ENCODE assay signal across 19 cellular contexts in the genomic region with DNA sequence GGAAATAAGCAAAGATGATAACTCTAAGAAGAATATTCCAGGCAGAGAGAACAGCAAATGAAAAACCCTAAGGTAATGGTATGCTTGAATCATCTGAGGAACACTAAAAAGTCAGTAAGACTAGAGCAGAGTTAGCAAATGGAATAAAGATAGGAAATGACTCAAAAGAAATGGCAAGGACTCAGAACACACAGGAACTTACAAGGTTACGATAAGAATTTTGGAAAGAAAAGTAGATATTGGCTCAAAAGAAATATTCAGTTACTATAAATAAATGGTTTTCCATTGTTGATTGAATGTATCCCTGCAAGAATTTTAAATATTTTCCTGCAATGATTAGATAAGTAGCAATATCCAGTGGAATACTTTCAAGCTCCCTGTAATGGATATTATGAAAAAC.
DNase-seq lines count a peak whose midpoint lies in the region; ATAC-seq, FAIRE-seq and TF ChIP-seq lines count a peak whose summit lies in the region.
"Had no signal": no experiment of that assay in that cellular context is flagged by ENCODE, and none has a peak within 500 bp of the region (broad histone marks: within the 10 kb centered on the region; RNA-seq: fewer than 3 reads in every experiment).

No MANE protein-coding gene starts in this region.

- H3K27me3 ChIP-seq in bronchial epithelial cell (ENCODE audit: control insufficient read depth, insufficient read depth, low read length) (no peaks in the 10 kb centered on the region), left lung (no peaks in the 10 kb centered on the region), vagina (no peaks in the 10 kb centered on the region)
- H3K27me3 ChIP-seq: BLaER1, hepatocyte had no signal

- H3K4me1 Mint-ChIP-seq in naive thymus-derived CD8-positive, alpha-beta T cell: no peaks in the 10 kb centered on the region
- H3K4me1 Mint-ChIP-seq: activated CD4-positive, alpha-beta T cell treated with anti-CD3 and anti-CD28 coated beads for 36 hours had no signal

- FAIRE-seq in bronchial epithelial cell (lab: Jason Lieb, UNC): no peak

- POLR2A ChIA-PET in naive thymus-derived CD8-positive, alpha-beta T cell (lab: Charles Lee): no interaction called here

- no peak for TF ChIP-seq POLR2A in vagina (IDR thresholded peaks at IDR 0.05)

- no peak overlapping the region for H3K27ac Mint-ChIP-seq in naive thymus-derived CD8-positive, alpha-beta T cell
- H3K27ac Mint-ChIP-seq: activated CD4-positive, alpha-beta T cell treated with anti-CD3 and anti-CD28 coated beads for 36 hours; activated naive CD8-positive, alpha-beta T cell had no signal

- H3K36me3 Mint-ChIP-seq in naive thymus-derived CD8-positive, alpha-beta T cell: no peaks in the 10 kb centered on the region
- H3K36me3 Mint-ChIP-seq: activated naive CD8-positive, alpha-beta T cell had no signal

- ATAC-seq in left lung (peak; percentile 44), HG03432 (IDR thresholded peaks at IDR 0.05; ENCODE audit: unreplicated experiment) (no peak)
- no peak for ATAC-seq in naive thymus-derived CD8-positive, alpha-beta T cell
- ATAC-seq: activated CD4-positive, alpha-beta T cell treated with anti-CD3 and anti-CD28 coated beads for 36 hours; left colon had no signal

- intact Hi-C loops in left lung (cut with DNase I) (no loop called here), vagina (cut with DNase I) (no loop called here)

- no peak overlapping the region for H3K4me3 ChIP-seq in bronchial epithelial cell (ENCODE audit: low read depth, low read length)
- H3K4me3 ChIP-seq in left lung: no peak overlapping the region
- H3K4me3 ChIP-seq in vagina: no peak overlapping the region
- H3K4me3 ChIP-seq: BLaER1, hepatocyte had no signal

- peak; percentile 27 for DNase-seq in AG08396 (ENCODE audit: low spot score)
- peak; percentile 77 for DNase-seq in NCI-H226
- peak; percentile 60 for DNase-seq in bronchial epithelial cell (ENCODE audit: low read depth)
- no peak for DNase-seq in left lung
- DNase-seq in naive thymus-derived CD8-positive, alpha-beta T cell: no peak
- no peak for DNase-seq in vagina (ENCODE audit: extremely low spot score in 2 of 2)
- DNase-seq in activated CD4-positive, CD25-positive, alpha-beta regulatory T cell (lab: John Stamatoyannopoulos, UW): no peak
- DNase-seq: activated CD4-positive, alpha-beta T cell treated with anti-CD3 and anti-CD28 coated beads for 36 hours; activated T-cell treated with anti-CD3 and anti-CD28 coated beads for 4 hours; Karpas-422; left colon; NCI-H1436; NCI-H345; SHP77; stimulated activated naive CD4-positive, alpha-beta T cell treated with Interleukin-2 at 50 U/mL for 16 hours had no signal

- no peak overlapping the region for H3K4me3 Mint-ChIP-seq in naive thymus-derived CD8-positive, alpha-beta T cell
- H3K4me3 Mint-ChIP-seq: activated CD4-positive, alpha-beta T cell treated with anti-CD3 and anti-CD28 coated beads for 36 hours; activated naive CD8-positive, alpha-beta T cell had no signal

- no peaks in the 10 kb centered on the region for H3K9me3 ChIP-seq in left lung
- H3K9me3 ChIP-seq in vagina: no peaks in the 10 kb centered on the region
- H3K9me3 ChIP-seq: BLaER1 had no signal

- H3K4me1 ChIP-seq in left lung (no peaks in the 10 kb centered on the region), vagina (no peaks in the 10 kb centered on the region)
- H3K4me1 ChIP-seq: BLaER1 had no signal

- H3K27me3 Mint-ChIP-seq in naive thymus-derived CD8-positive, alpha-beta T cell: no peaks in the 10 kb centered on the region
- H3K27me3 Mint-ChIP-seq: activated CD4-positive, alpha-beta T cell treated with anti-CD3 and anti-CD28 coated beads for 36 hours; activated naive CD8-positive, alpha-beta T cell had no signal

- H3K27ac ChIP-seq in left lung (no peak overlapping the region), vagina (no peak overlapping the region)
- H3K27ac ChIP-seq: BLaER1, hepatocyte had no signal

- TF ChIP-seq CTCF in bronchial epithelial cell (IDR thresholded peaks at IDR 0.05; ENCODE audit: insufficient read depth, low read length, severe bottlenecking) (no peak), left lung (IDR thresholded peaks at IDR 0.05) (no peak), vagina (IDR thresholded peaks at IDR 0.05) (no peak)

- H3K9me3 Mint-ChIP-seq in naive thymus-derived CD8-positive, alpha-beta T cell: peaks cover 0 to 6% (median 0%) of the 10 kb centered on the region in 9 donors

- H3K36me3 ChIP-seq in bronchial epithelial cell (ENCODE audit: control insufficient read depth, insufficient read depth, low read length): no peaks in the 10 kb centered on the region
- no peaks in the 10 kb centered on the region for H3K36me3 ChIP-seq in left lung
- H3K36me3 ChIP-seq in vagina: no peaks in the 10 kb centered on the region
- H3K36me3 ChIP-seq: BLaER1 had no signal

Comparison
In these comparisons a context has a peak if more than half of its experiments do, and no peak if none do; other contexts are left out.
1. DNase-seq: peak in AG08396 (single experiment), NCI-H226 (single experiment) and bronchial epithelial cell (single experiment); none in left lung (0 of 2), naive thymus-derived CD8-positive, alpha-beta T cell (0 of 10), vagina (0 of 2) and activated CD4-positive, CD25-positive, alpha-beta regulatory T cell (0 of 4).